In genomic region chr14:73825551-73826188, GRCh38 we compare ENCODE assay signal across 8 cellular contexts. TPM values are rescaled to one million over a fixed set of nuclear protein-coding genes. Genes with fewer than 3 reads are reported as not detected.
A peak's percentile ranks its signal among the peaks of the same experiment; 100 is the strongest.
DNase-seq lines count a peak whose midpoint lies in the region; ATAC-seq, FAIRE-seq and TF ChIP-seq lines count a peak whose summit lies in the region.

No MANE protein-coding gene starts in this region.

- RAD21 ChIA-PET in GM12878 (lab: Charles Lee; ENCODE audit: unreplicated experiment): interaction anchor here (0.5 to 7.2 kb wide), 11 partner anchors 28 to 114 kb away, joined by 3 to 97 read pairs (median 14); a partner anchor contains a TSS

- H3K79me2 ChIP-seq in GM12878 (ENCODE audit: control insufficient read depth, insufficient read depth, low read length): no peaks in the 10 kb centered on the region; the same call in 1 of the 2 replicates

- ATAC-seq in GM12878 (peak; percentile 88), GM18909 (IDR thresholded peaks at IDR 0.05; ENCODE audit: poor library complexity, unreplicated experiment) (no peak)

- peak; percentile 89 to 95 (median 93) for TF ChIP-seq CTCF in GM12878 (IDR thresholded peaks at IDR 0.05 in 2 of 3, conservative IDR thresholded peaks at IDR 0.05 in 1 of 3; ENCODE audit: control insufficient read depth in 2 of 3, extremely low read depth in 1 of 3, insufficient read depth in 1 of 3, low read depth in 3 of 3, low read length in 3 of 3)
- peak; percentile 86 to 97 (median 91) for TF ChIP-seq CTCF in spleen (IDR thresholded peaks at IDR 0.05 in 8 of 11, conservative IDR thresholded peaks at IDR 0.05 in 3 of 11)

- CTCF ChIA-PET in GM12878 (lab: Yijun Ruan, JAX): interaction anchor here (1.0 to 15.7 kb wide), 18 partner anchors 9 to 255 kb away, joined by 3 to 288 read pairs (median 4); partner anchors contain the start of gene PTGR2

- H3K4me3 ChIP-seq in GM12878 (no peak overlapping the region), spleen (no peak overlapping the region)

- no peak overlapping the region for H3K4me2 ChIP-seq in GM12878 (ENCODE audit: control insufficient read depth, insufficient read depth)

- TF ChIP-seq RAD21 in GM12878 (IDR thresholded peaks at IDR 0.05; ENCODE audit: insufficient read depth, low read depth, low read length): peak; percentile 95

- SMC1A ChIA-PET in GM12878 (lab: Charles Lee; ENCODE audit: uncharacterized antibody, unreplicated experiment): interaction anchor here (0.8 to 10.7 kb wide), 18 partner anchors 13 to 316 kb away, joined by 3 to 155 read pairs (median 5); partner anchors contain the start of gene PTGR2

- H3K27ac ChIP-seq in GM12878 (ENCODE audit: control insufficient read depth, insufficient read depth) (no peak overlapping the region), spleen (no peak overlapping the region)

- intact Hi-C loops in GM12878 (cut with micrococcal nuclease; ENCODE audit: unreplicated experiment) (loop anchor here (1.0 to 5.0 kb wide), 3 partner anchors 38 to 97 kb away; no protein-coding TSS in a partner anchor), spleen (cut with DNase I; ENCODE audit: low total_unique reads) (loop anchor here (5.0 kb wide), 1 partner anchor 98 kb away; no protein-coding TSS in a partner anchor)

- WGBS in GM12878 (ENCODE audit: insufficient coverage, insufficient replicate concordance, low lambda C conversion rate, missing lambda C conversion rate): 5% methylated on average over 7 of the region's 7 CpGs
- 19 to 28% (median 23%) methylated on average over 7 of the region's 7 CpGs for WGBS in spleen, 5 donors

- no peak for TF ChIP-seq EP300 in GM12878 (IDR thresholded peaks at IDR 0.05; ENCODE audit: borderline replicate concordance in 1 of 2, control insufficient read depth in 1 of 2, low read depth in 2 of 2, low read length in 2 of 2)

- H3K36me3 ChIP-seq in GM12878 (ENCODE audit: control insufficient read depth in 2 of 2, insufficient read depth in 2 of 2, low read length in 1 of 2) (no peaks in the 10 kb centered on the region), spleen (no peaks in the 10 kb centered on the region)

- H4K20me1 ChIP-seq in GM12878 (ENCODE audit: control insufficient read depth, insufficient read depth): no peaks in the 10 kb centered on the region

- in situ Hi-C loops in GM12878 (cut with MboI): loop anchor here (5.0 kb wide), 1 partner anchor 83 kb away; no protein-coding TSS in a partner anchor

- no TSS peak for BruUV-seq in GM12878 (replicated peaks; lab: Mats Ljungman, UMichigan)

- H2AFZ ChIP-seq in GM12878 (ENCODE audit: control insufficient read depth, low read depth, low read length): no peak overlapping the region; the same call in 1 of the 2 replicates

- peaks cover 11% of the 10 kb centered on the region for H3K4me1 ChIP-seq in GM12878 (ENCODE audit: control insufficient read depth, insufficient read depth, low read length)
- peaks cover 8 to 14% (median 11%) of the 10 kb centered on the region in 6 donors for H3K4me1 ChIP-seq in spleen

- no peak overlapping the region for H3K9ac ChIP-seq in GM12878 (ENCODE audit: control insufficient read depth, insufficient read depth, low read length)

- POLR2A ChIA-PET in GM12878 (lab: Charles Lee): interaction anchor here (0.7 to 1.2 kb wide), 3 partner anchors 17 to 67 kb away, joined by 3 to 6 read pairs (median 4); no protein-coding TSS in a partner anchor

- FAIRE-seq in H54 (lab: Jason Lieb, UNC) (no peak), GM12878 (lab: Jason Lieb, UNC) (peak; percentile 27)

- TF ChIP-seq POLR2A in H54 (IDR thresholded peaks at IDR 0.05; ENCODE audit: low read depth, low read length): no peak
- no peak for TF ChIP-seq POLR2A in GM12878 (IDR thresholded peaks at IDR 0.05; ENCODE audit: low read depth, low read length)
- no peak for TF ChIP-seq POLR2A in spleen (IDR thresholded peaks at IDR 0.05)

- H3K9me3 ChIP-seq in GM12878 (replicated peaks; ENCODE audit: control insufficient read depth, insufficient read depth, low read length) (no peaks in the 10 kb centered on the region), spleen (no peaks in the 10 kb centered on the region)

- DNase-seq in COLO829 (ENCODE audit: low spot score) (peak; percentile 76), H54 (ENCODE audit: insufficient read length, low spot score) (peak; percentile 45), NCI-H2107 treated with DMSO at 0.1 percent for 48 hours (lab: John Stamatoyannopoulos, UW; ENCODE audit: unreplicated experiment) (peak; percentile 63), UCSD-AML1 (lab: John Stamatoyannopoulos, UW; ENCODE audit: unreplicated experiment) (peak; percentile 84), GM12878 (ENCODE audit: low read depth, low spot score) (peak; percentile 20), iPS-NIHi11 (ENCODE audit: low spot score) (peak; percentile 83), spleen (peak; percentile 95)

- H3K27me3 ChIP-seq in GM12878 (replicated peaks in 1 of 2; ENCODE audit: control insufficient read depth in 2 of 2, insufficient read depth in 2 of 2, low read length in 1 of 2): no peaks in the 10 kb centered on the region
- H3K27me3 ChIP-seq in spleen (replicated peaks in 1 of 7): no peaks in the 10 kb centered on the region

TF ChIP-seq in GM12878, 131 proteins besides CTCF, POLR2A, EP300 and RAD21:
- TF ChIP-seq PKNOX1 (IDR thresholded peaks at IDR 0.05): no peak
- TF ChIP-seq RELA (IDR thresholded peaks at IDR 0.05; ENCODE audit: borderline replicate concordance, partially characterized antibody): peak; percentile 61
- TF ChIP-seq SMC3 (IDR thresholded peaks at IDR 0.05; ENCODE audit: borderline replicate concordance, low read length): peak; percentile 98
- 0 out of 2 replicates have a peak, but pooled peaks have one; percentile 30 for TF ChIP-seq FOXM1 (IDR thresholded peaks at IDR 0.05; ENCODE audit: low read depth, low read length)
- TF ChIP-seq SKIL (IDR thresholded peaks at IDR 0.05; ENCODE audit: low read depth, poor library complexity, severe bottlenecking): peak; percentile 43
- no peak for TF ChIP-seq USF1 (IDR thresholded peaks at IDR 0.05; ENCODE audit: borderline replicate concordance, extremely low read length, insufficient read depth, low read depth, low read length)
- TF ChIP-seq YY1 (IDR thresholded peaks at IDR 0.05; ENCODE audit: low read depth, low read length): peak; percentile 78
- peak; percentile 26 to 27; a peak in 1 of 4 replicates for TF ChIP-seq BHLHE40 (IDR thresholded peaks at IDR 0.05; ENCODE audit: borderline replicate concordance in 1 of 2, low read depth in 2 of 2, low read length in 1 of 2)
- peak; percentile 91 for TF ChIP-seq NR2F1 (conservative IDR thresholded peaks at IDR 0.05)
- TF ChIP-seq ZNF622 (IDR thresholded peaks at IDR 0.05): no peak
- 0 out of 2 replicates have a peak, but pooled peaks have one; percentile 15 for TF ChIP-seq IKZF1 (conservative IDR thresholded peaks at IDR 0.05)
- TF ChIP-seq SMAD1 (IDR thresholded peaks at IDR 0.05; ENCODE audit: low read depth, partially characterized antibody): peak; percentile 63

RNA-seq across cellular contexts. Expression of gene PTGR2, which starts 26.0 kb away (rescaled TPM):
- 12.8 and 18.8 TPM in 2 replicates for total RNA-seq in GM12878 (2013; cell fraction: nucleolus; rRNA removed)
- total RNA-seq in GM12878 (2014; rRNA removed): 4.2 and 5.9 TPM in 2 replicates
- 8.5 and 10.0 TPM in 2 replicates for total RNA-seq in GM12878 (2014; rRNA removed; fragmentation: Illumina TruSeq; extraction: Trizol)
- total RNA-seq in GM12878 (2021): 5.3 and 6.1 TPM in 2 replicates
- 2.2 TPM for polyA plus RNA-seq in GM12878 (2011; ENCODE audit: low read depth)
- 3.3 and 5.6 TPM in 2 replicates for polyA plus RNA-seq in GM12878 (2011; rRNA removed)
- polyA plus RNA-seq in GM12878 (2011; cell fraction: cytosol; rRNA removed): 0.47 and 0.63 TPM in 2 replicates
- polyA plus RNA-seq in GM12878 (2011; cell fraction: nucleus; rRNA removed): 1.3 and 1.5 TPM in 2 replicates
- polyA plus RNA-seq in GM12878 (2012): 3.8 and 5.8 TPM in 2 replicates
- 11.8 and 12.8 TPM in 2 replicates for polyA plus RNA-seq in GM12878 (2014; fragmentation: Illumina TruSeq; extraction: Trizol)
- 1 to 10 TPM; 8.9 to 9.6 TPM for polyA plus RNA-seq in GM12878 (2014; fragmentation: Nextera tagmentation; extraction: Ambion mirVana)
- polyA plus RNA-seq in GM12878 (2014; rRNA removed): 5.5 and 8.0 TPM in 2 replicates
- polyA plus RNA-seq in GM12878 (2016; fragmentation: Nextera tagmentation; extraction: Ambion mirVana): 1 to 10 TPM; 7.6 to 9.7 TPM
- 0.51 and 1.0 TPM in 2 replicates for polyA minus RNA-seq in GM12878 (2011; rRNA and poly(A)+ RNA removed)
- polyA minus RNA-seq in GM12878 (2011; cell fraction: cytosol; rRNA and poly(A)+ RNA removed): not detected in 2 replicates
- 0.97 and 1.2 TPM in 2 replicates for polyA minus RNA-seq in GM12878 (2011; cell fraction: nucleus; rRNA and poly(A)+ RNA removed)
- 1 to 10 TPM; 3.4 to 8.6 (median 6.3) TPM for total RNA-seq in spleen
- polyA plus RNA-seq in spleen: 1 to 10 TPM; 2.2 to 3.6 (median 3.3) TPM

Comparison
In these comparisons a context has a peak if more than half of its experiments do, and no peak if none do; other contexts are left out.
1. DNase-seq: peak in every context shown above with its lines; median percentile 95 in spleen; 84 in UCSD-AML1; 83 in iPS-NIHi11; 76 in COLO829; 63 in NCI-H2107 treated with DMSO at 0.1 percent for 48 hours; 45 in H54; 20 in GM12878.